In genomic region chr6:135534773-135535380, GRCh38 we compare ENCODE assay signal across 26 cellular contexts. TPM values are rescaled to one million over a fixed set of nuclear protein-coding genes. Genes with fewer than 3 reads are reported as not detected.
A peak's percentile ranks its signal among the peaks of the same experiment; 100 is the strongest.
DNase-seq lines count a peak whose midpoint lies in the region; ATAC-seq and TF ChIP-seq lines count a peak whose summit lies in the region.
"Had no signal": no experiment of that assay in that cellular context is flagged by ENCODE, and none has a peak within 500 bp of the region (broad histone marks: within the 10 kb centered on the region; RNA-seq: fewer than 3 reads in every experiment).

No MANE protein-coding gene starts in this region.

- no peaks in the 10 kb centered on the region for H3K27me3 Mint-ChIP-seq in naive thymus-derived CD4-positive, alpha-beta T cell
- H3K27me3 Mint-ChIP-seq in naive thymus-derived CD8-positive, alpha-beta T cell: no peaks in the 10 kb centered on the region
- H3K27me3 Mint-ChIP-seq: activated naive CD8-positive, alpha-beta T cell treated with anti-CD3 and anti-CD28 coated beads, Interleukin-2, amount 10 ng/mL, durations not matched to agents 7 days and 5 days; dendritic cell treated with granulocyte-macrophage colony-stimulating factor and Interleukin-4, amounts not matched to agents 40 ng/mL and 50 ng/mL, for 4 days had no signal

- H3K27me3 ChIP-seq in naive thymus-derived CD4-positive, alpha-beta T cell (ENCODE audit: control insufficient read depth in 2 of 2, insufficient read depth in 2 of 2, low read length in 2 of 2): no peaks in the 10 kb centered on the region
- H3K27me3 ChIP-seq: cardiac muscle cell, heart right ventricle, suprapubic skin, uterus had no signal

- H3K4me3 ChIP-seq in choroid plexus epithelial cell (ENCODE audit: low read depth, low read length): no peak overlapping the region
- H3K4me3 ChIP-seq in naive thymus-derived CD4-positive, alpha-beta T cell (ENCODE audit: low read length): no peak overlapping the region
- H3K4me3 ChIP-seq: cardiac muscle cell, heart right ventricle, left ventricle myocardium inferior, skin epidermis, suprapubic skin, uterus had no signal

- no peak overlapping the region for H3K4me3 Mint-ChIP-seq in naive thymus-derived CD4-positive, alpha-beta T cell
- H3K4me3 Mint-ChIP-seq in naive thymus-derived CD8-positive, alpha-beta T cell: no peak overlapping the region
- H3K4me3 Mint-ChIP-seq: activated naive CD8-positive, alpha-beta T cell treated with anti-CD3 and anti-CD28 coated beads, Interleukin-2, amount 10 ng/mL, durations not matched to agents 7 days and 5 days; CD4-positive, alpha-beta memory T cell; dendritic cell treated with granulocyte-macrophage colony-stimulating factor and Interleukin-4, amounts not matched to agents 40 ng/mL and 50 ng/mL, for 4 days; stimulated activated memory B cell treated with anti-CD40 and anti-IgM and Interleukin-4, amounts not matched to agents 10 μg/mL and 1 μg/mL and 100 μg/mL, for 72 hours had no signal

- H3K9me3 Mint-ChIP-seq in naive thymus-derived CD4-positive, alpha-beta T cell: peaks cover 0 to 4% (median 0%) of the 10 kb centered on the region in 11 donors
- no peaks in the 10 kb centered on the region for H3K9me3 Mint-ChIP-seq in naive thymus-derived CD8-positive, alpha-beta T cell
- H3K9me3 Mint-ChIP-seq: CD4-positive, alpha-beta memory T cell; dendritic cell treated with granulocyte-macrophage colony-stimulating factor and Interleukin-4, amounts not matched to agents 40 ng/mL and 50 ng/mL, for 4 days; stimulated activated memory B cell treated with anti-CD40 and anti-IgM and Interleukin-4, amounts not matched to agents 10 μg/mL and 1 μg/mL and 100 μg/mL, for 72 hours had no signal

- TF ChIP-seq CTCF in choroid plexus epithelial cell (conservative IDR thresholded peaks at IDR 0.05; ENCODE audit: low read depth, low read length): no peak

- no peak overlapping the region for H3K27ac ChIP-seq in naive thymus-derived CD4-positive, alpha-beta T cell (ENCODE audit: low read depth, low read length)
- H3K27ac ChIP-seq: cardiac muscle cell, heart right ventricle, left ventricle myocardium inferior, skin epidermis, suprapubic skin, uterus had no signal

- ATAC-seq in GM21360 (IDR thresholded peaks at IDR 0.05; ENCODE audit: unreplicated experiment): no peak
- no peak for ATAC-seq in naive thymus-derived CD4-positive, alpha-beta T cell
- ATAC-seq in naive thymus-derived CD8-positive, alpha-beta T cell: no peak
- ATAC-seq: stimulated activated memory B cell treated with anti-CD40 and anti-IgM and Interleukin-4, amounts not matched to agents 10 μg/mL and 1 μg/mL and 100 μg/mL, for 72 hours had no signal

- peaks cover 0 to 10% (median 0%) of the 10 kb centered on the region in 5 donors for H3K36me3 Mint-ChIP-seq in naive thymus-derived CD4-positive, alpha-beta T cell
- no peaks in the 10 kb centered on the region for H3K36me3 Mint-ChIP-seq in naive thymus-derived CD8-positive, alpha-beta T cell
- H3K36me3 Mint-ChIP-seq: CD4-positive, alpha-beta memory T cell; stimulated activated memory B cell treated with anti-CD40 and anti-IgM and Interleukin-4, amounts not matched to agents 10 μg/mL and 1 μg/mL and 100 μg/mL, for 72 hours had no signal

- H3K36me3 ChIP-seq in naive thymus-derived CD4-positive, alpha-beta T cell (ENCODE audit: control insufficient read depth in 2 of 3, insufficient read depth in 3 of 3, low read length in 3 of 3): no peaks in the 10 kb centered on the region
- H3K36me3 ChIP-seq: cardiac muscle cell, heart right ventricle, left ventricle myocardium inferior, suprapubic skin, uterus had no signal

- peaks cover 4 to 12% of the 10 kb centered on the region in 2 donors for H3K4me1 ChIP-seq in naive thymus-derived CD4-positive, alpha-beta T cell (ENCODE audit: control insufficient read depth in 2 of 2, insufficient read depth in 2 of 2, low read length in 2 of 2)
- H3K4me1 ChIP-seq: left ventricle myocardium inferior, suprapubic skin, uterus had no signal

- H3K4me1 Mint-ChIP-seq in naive thymus-derived CD4-positive, alpha-beta T cell: peaks cover 0 to 35% (median 9%) of the 10 kb centered on the region in 7 donors
- H3K4me1 Mint-ChIP-seq in naive thymus-derived CD8-positive, alpha-beta T cell: peaks cover 3 to 19% (median 9%) of the 10 kb centered on the region in 4 donors
- H3K4me1 Mint-ChIP-seq: stimulated activated memory B cell treated with anti-CD40 and anti-IgM and Interleukin-4, amounts not matched to agents 10 μg/mL and 1 μg/mL and 100 μg/mL, for 72 hours had no signal

- H3K27ac Mint-ChIP-seq in naive thymus-derived CD4-positive, alpha-beta T cell: no peak overlapping the region
- no peak overlapping the region for H3K27ac Mint-ChIP-seq in naive thymus-derived CD8-positive, alpha-beta T cell
- H3K27ac Mint-ChIP-seq: activated naive CD8-positive, alpha-beta T cell treated with anti-CD3 and anti-CD28 coated beads, Interleukin-2, amount 10 ng/mL, durations not matched to agents 7 days and 5 days; CD4-positive, alpha-beta memory T cell; dendritic cell treated with granulocyte-macrophage colony-stimulating factor and Interleukin-4, amounts not matched to agents 40 ng/mL and 50 ng/mL, for 4 days; progenitor cell of endocrine pancreas; stimulated activated memory B cell treated with anti-CD40 and anti-IgM and Interleukin-4, amounts not matched to agents 10 μg/mL and 1 μg/mL and 100 μg/mL, for 72 hours had no signal

- DNase-seq in ELR (ENCODE audit: low read depth) (peak; percentile 74), OCI-M1 (lab: John Stamatoyannopoulos, UW) (peak; percentile 28), choroid plexus epithelial cell (ENCODE audit: low read depth) (peak; percentile 42), renal cortical epithelial cell (ENCODE audit: low read depth) (peak; percentile 17), amniotic stem cell (lab: John Stamatoyannopoulos, UW) (no peak)
- no peak for DNase-seq in naive thymus-derived CD4-positive, alpha-beta T cell
- no peak for DNase-seq in naive thymus-derived CD8-positive, alpha-beta T cell
- DNase-seq: activated CD4-positive, alpha-beta T cell treated with anti-CD3 and anti-CD28 coated beads, Interleukin-2, amount 50 U/mL, for 48 hours; activated CD4-positive, CD25-positive, alpha-beta regulatory T cell; activated CD8-positive, alpha-beta memory T cell treated with anti-CD3 and anti-CD28 coated beads, Interleukin-2, amount 50 U/mL, for 48 hours; activated effector memory CD4-positive, alpha-beta T cell treated with Interleukin-2 at 50 U/mL for 16 hours; activated naive CD8-positive, alpha-beta T cell treated with anti-CD3 and anti-CD28 coated beads, Interleukin-2, amount 10 ng/mL, durations not matched to agents 7 days and 5 days; CD4-positive, alpha-beta memory T cell; DMS 273 treated with DMSO at 0.1 percent for 48 hours; GOT3; heart right ventricle; left ventricle myocardium inferior; NCI-H69; uterus had no signal

- no peaks in the 10 kb centered on the region for H3K9me3 ChIP-seq in naive thymus-derived CD4-positive, alpha-beta T cell (ENCODE audit: control insufficient read depth in 2 of 3, low read length in 3 of 3)
- H3K9me3 ChIP-seq: heart right ventricle, left ventricle myocardium inferior, suprapubic skin, uterus had no signal

- intact Hi-C loops in naive thymus-derived CD4-positive, alpha-beta T cell (cut with micrococcal nuclease): loop anchor here in 1 of 2 donors (5.0 kb wide), 1 partner anchor 38 kb away; the partner anchor contains the start of gene AHI1

- POLR2A ChIA-PET in naive thymus-derived CD4-positive, alpha-beta T cell (lab: Charles Lee): interaction anchor here (1.1 kb wide), 1 partner anchor 375 kb away, joined by 3 read pairs; no protein-coding TSS in a partner anchor
- POLR2A ChIA-PET in naive thymus-derived CD8-positive, alpha-beta T cell (lab: Charles Lee): no interaction called here

- CTCF ChIA-PET in naive thymus-derived CD4-positive, alpha-beta T cell (lab: Charles Lee): interaction anchor here (0.6 to 3.7 kb wide), 13 partner anchors 9 to 1206 kb away, joined by 3 to 29 read pairs (median 5); no protein-coding TSS in a partner anchor

RNA-seq across cellular contexts. Expression of gene AHI1, which starts 37.3 kb away (rescaled TPM):
- total RNA-seq in renal cortical epithelial cell: 4.2 and 18.4 TPM in 2 replicates
- 10 to 100 TPM; 12.5 to 31.3 (median 26.3) TPM for total RNA-seq in naive thymus-derived CD4-positive, alpha-beta T cell
- polyA plus RNA-seq in naive thymus-derived CD4-positive, alpha-beta T cell: 1 to 10 TPM; 1.9 to 4.3 TPM
- 10 to 100 TPM; 16.0 to 16.1 TPM for total RNA-seq in naive thymus-derived CD8-positive, alpha-beta T cell
- polyA plus RNA-seq in naive thymus-derived CD8-positive, alpha-beta T cell: 1 to 10 TPM; 2.3 to 4.9 (median 3.5) TPM

Comparison
In these comparisons a context has a peak if more than half of its experiments do, and no peak if none do; other contexts are left out.
1. DNase-seq: peak in ELR (single experiment), OCI-M1 (single experiment), choroid plexus epithelial cell (single experiment) and renal cortical epithelial cell (single experiment); none in amniotic stem cell (single experiment), naive thymus-derived CD4-positive, alpha-beta T cell (0 of 9) and naive thymus-derived CD8-positive, alpha-beta T cell (0 of 10).